In genomic region chr19:57830071-57830602, GRCh38 we compare ENCODE assay signal across 8 cellular contexts. TPM values are rescaled to one million over a fixed set of nuclear protein-coding genes. Genes with fewer than 3 reads are reported as not detected.
DNase-seq lines count a peak whose midpoint lies in the region; ATAC-seq and TF ChIP-seq lines count a peak whose summit lies in the region.

Gene ZNF587B (plus strand): TSS chr19:57830299. CDS start chr19:57830529, 230 bp downstream.

- intact Hi-C loops in activated B cell treated with CpG ODN at 0.5 μM for 24 hours (cut with micrococcal nuclease), result no loop called here
- intact Hi-C loops in left lung (cut with DNase I), result no loop called here

- POLR2A ChIA-PET in activated B cell treated with CpG ODN at 0.5 μM for 24 hours (lab: Charles Lee), result interaction anchor here (1.2 kb wide), 1 partner anchor 11 kb away, joined by 3 read pairs; no protein-coding TSS in a partner anchor

- H3K27me3 ChIP-seq in left lung, result no peaks in the 10 kb centered on the region

- H3K9me3 Mint-ChIP-seq in T-helper 2 cell treated with Interferon-gamma antibody and Interleukin-4, amounts not matched to agents 5 μg/mL and 100 μg/mL, for 36 hours, result no peaks in the 10 kb centered on the region
- no peaks in the 10 kb centered on the region for H3K9me3 Mint-ChIP-seq in activated B cell treated with CpG ODN at 0.5 μM for 24 hours

- peak in 3 of 5 experiments; percentile 9 to 17 (median 12) for DNase-seq in T-helper 2 cell
- DNase-seq in T-helper 2 cell treated with Interferon-gamma antibody and Interleukin-4, amounts not matched to agents 5 μg/mL and 100 μg/mL, for 36 hours (ENCODE audit: low spot score), result no peak
- no peak for DNase-seq in activated B cell treated with CpG ODN at 0.5 μM for 24 hours
- DNase-seq in effector CD8-positive, alpha-beta T cell (lab: John Stamatoyannopoulos, UW), result peak; percentile 31
- DNase-seq in left lung, result peak in 1 of 2 donors; percentile 81
- DNase-seq in stimulated activated CD4-positive, alpha-beta T cell treated with anti-CD3 and anti-CD28 coated beads, Interleukin-15, amount 100 ng/mL, for 24 hours, result peak; percentile 46
- DNase-seq in DMS153 treated with DMSO at 0.1 percent for 48 hours (lab: John Stamatoyannopoulos, UW; ENCODE audit: unreplicated experiment), result no peak
- no peak for DNase-seq in SW480 (ENCODE audit: low spot score)

- no peak within 1 kb of the TSS for H3K4me3 Mint-ChIP-seq in T-helper 2 cell treated with Interferon-gamma antibody and Interleukin-4, amounts not matched to agents 5 μg/mL and 100 μg/mL, for 36 hours
- no peak within 1 kb of the TSS for H3K4me3 Mint-ChIP-seq in activated B cell treated with CpG ODN at 0.5 μM for 24 hours

- H3K4me1 Mint-ChIP-seq in T-helper 2 cell treated with Interferon-gamma antibody and Interleukin-4, amounts not matched to agents 5 μg/mL and 100 μg/mL, for 36 hours (ENCODE audit: low read depth), result no peaks in the 10 kb centered on the region
- peaks cover 5% of the 10 kb centered on the region for H3K4me1 Mint-ChIP-seq in activated B cell treated with CpG ODN at 0.5 μM for 24 hours

- no peak within 1 kb of the TSS for H3K27ac Mint-ChIP-seq in T-helper 2 cell treated with Interferon-gamma antibody and Interleukin-4, amounts not matched to agents 5 μg/mL and 100 μg/mL, for 36 hours
- no peak within 1 kb of the TSS for H3K27ac Mint-ChIP-seq in activated B cell treated with CpG ODN at 0.5 μM for 24 hours

- H3K9me3 ChIP-seq in left lung, result no peaks in the 10 kb centered on the region

- ATAC-seq in activated B cell treated with CpG ODN at 0.5 μM for 24 hours (ENCODE audit: low read depth) (no peak), left lung (peak; percentile 92)

- H3K36me3 Mint-ChIP-seq in T-helper 2 cell treated with Interferon-gamma antibody and Interleukin-4, amounts not matched to agents 5 μg/mL and 100 μg/mL, for 36 hours (ENCODE audit: low read depth), result peaks cover 52% of the 10 kb centered on the region
- peaks cover 39% of the 10 kb centered on the region for H3K36me3 Mint-ChIP-seq in activated B cell treated with CpG ODN at 0.5 μM for 24 hours (ENCODE audit: low read depth)

- peak within 1 kb of the TSS in 1 of 2 donors; percentile 13 for H3K27ac ChIP-seq in left lung

- TF ChIP-seq CTCF in activated B cell treated with CpG ODN at 0.5 μM for 24 hours (IDR thresholded peaks at IDR 0.05) (no peak), left lung (IDR thresholded peaks at IDR 0.05) (peak; percentile 15 to 17)

- CTCF ChIA-PET in activated B cell treated with CpG ODN at 0.5 μM for 24 hours (lab: Charles Lee), result interaction anchor here (0.6 kb wide), 1 partner anchor 83 kb away, joined by 3 read pairs; the partner anchor contains the start of gene ZNF776

- peak within 1 kb of the TSS; percentile 27 to 33 for H3K4me3 ChIP-seq in left lung

- no peaks in the 10 kb centered on the region for H3K27me3 Mint-ChIP-seq in T-helper 2 cell treated with Interferon-gamma antibody and Interleukin-4, amounts not matched to agents 5 μg/mL and 100 μg/mL, for 36 hours (ENCODE audit: low read depth)
- no peaks in the 10 kb centered on the region for H3K27me3 Mint-ChIP-seq in activated B cell treated with CpG ODN at 0.5 μM for 24 hours

- H3K36me3 ChIP-seq in left lung, result peaks cover 0 to 5% of the 10 kb centered on the region in 2 donors

- H3K4me1 ChIP-seq in left lung, result no peaks in the 10 kb centered on the region

RNA-seq across cellular contexts. Expression of gene ZNF587B, which starts in this region (rescaled TPM):
- 29.3 and 35.0 TPM in 2 replicates for total RNA-seq in activated B cell treated with CpG ODN at 0.5 μM for 24 hours
- 10 to 100 TPM; 12.9 to 20.1 TPM for total RNA-seq in left lung

Comparison
In these comparisons a context has a peak if more than half of its experiments do, and no peak if none do; other contexts are left out.
1. DNase-seq: peak in T-helper 2 cell (3 of 5), effector CD8-positive, alpha-beta T cell (single experiment) and stimulated activated CD4-positive, alpha-beta T cell treated with anti-CD3 and anti-CD28 coated beads, Interleukin-15, amount 100 ng/mL, for 24 hours (single experiment); none in T-helper 2 cell treated with Interferon-gamma antibody and Interleukin-4, amounts not matched to agents 5 μg/mL and 100 μg/mL, for 36 hours (single experiment), activated B cell treated with CpG ODN at 0.5 μM for 24 hours (single experiment), DMS153 treated with DMSO at 0.1 percent for 48 hours (single experiment) and SW480 (single experiment).